1 cellular context compared by ENCODE assay signal in genomic region chr1:156627313-156627880, GRCh38.
TF ChIP-seq lines count a peak whose summit lies in the region.

No MANE protein-coding gene starts in this region.

TF ChIP-seq in K562, 482 proteins besides CTCF, POLR2A, EP300 and RAD21 (continues in another document):
- TF ChIP-seq DEAF1 (CRISPR knock-in tag; IDR thresholded peaks at IDR 0.05) (peak; percentile 17; the same call in 1 of the 2 replicates), NCOA2 (IDR thresholded peaks at IDR 0.05; ENCODE audit: partially characterized antibody in 2 of 2) (no peak), ETV5 (CRISPR knock-in tag; IDR thresholded peaks at IDR 0.05; ENCODE audit: low read depth) (no peak), CAMTA2 (CRISPR knock-in tag; conservative IDR thresholded peaks at IDR 0.05) (no peak), NELFE (IDR thresholded peaks at IDR 0.05; ENCODE audit: insufficient read depth, insufficient read length) (no peak), ZNF75A (CRISPR knock-in tag; IDR thresholded peaks at IDR 0.05) (no peak), ETS2 (tag; IDR thresholded peaks at IDR 0.05; ENCODE audit: borderline replicate concordance, poor library complexity, severe bottlenecking) (no peak), NCOA6 (IDR thresholded peaks at IDR 0.05) (no peak), ATF1 (CRISPR knock-in tag; IDR thresholded peaks at IDR 0.05) (no peak), ATF1 (tag; IDR thresholded peaks at IDR 0.05) (no peak), POLR2AphosphoS2 (IDR thresholded peaks at IDR 0.05; ENCODE audit: low read length) (no peak), ZNF133 (CRISPR knock-in tag; IDR thresholded peaks at IDR 0.05) (no peak), NFIC (IDR thresholded peaks at IDR 0.05) (no peak), RB1 (IDR thresholded peaks at IDR 0.05; ENCODE audit: low read depth) (peak; percentile 22; the same call in 1 of the 2 replicates), EHMT2 (IDR thresholded peaks at IDR 0.05) (peak; percentile 79; the same call in 1 of the 2 replicates), CREB5 (CRISPR knock-in tag; IDR thresholded peaks at IDR 0.05) (no peak), HNRNPUL1 (IDR thresholded peaks at IDR 0.05; ENCODE audit: low read length) (no peak), FUS (optimal IDR thresholded peaks at IDR 0.05; ENCODE audit: low read depth, low read length) (no peak), NFE2L1 (tag; IDR thresholded peaks at IDR 0.05; ENCODE audit: borderline replicate concordance, low read depth) (no peak), ZNF121 (CRISPR knock-in tag; conservative IDR thresholded peaks at IDR 0.05) (no peak), ZNF134 (CRISPR knock-in tag; conservative IDR thresholded peaks at IDR 0.05) (no peak), PREB (CRISPR knock-in tag; IDR thresholded peaks at IDR 0.05) (no peak), MYBL2 (IDR thresholded peaks at IDR 0.05; ENCODE audit: low read depth) (no peak), MYBL2 (CRISPR knock-in tag; IDR thresholded peaks at IDR 0.05; ENCODE audit: borderline replicate concordance) (no peak), NR2C1 (IDR thresholded peaks at IDR 0.05) (no peak), NR2C1 (tag; IDR thresholded peaks at IDR 0.05) (no peak), MYC (IDR thresholded peaks at IDR 0.05; ENCODE audit: low read depth, low read length) (peak; percentile 32; the same call in 1 of the 2 replicates), MYC (CRISPR knock-in tag; IDR thresholded peaks at IDR 0.05; ENCODE audit: borderline replicate concordance, low read depth) (no peak), UBTF (IDR thresholded peaks at IDR 0.05; ENCODE audit: borderline replicate concordance in 1 of 2, low read depth in 2 of 2, low read length in 2 of 2) (no peak)
- TF ChIP-seq, protein P1, sequence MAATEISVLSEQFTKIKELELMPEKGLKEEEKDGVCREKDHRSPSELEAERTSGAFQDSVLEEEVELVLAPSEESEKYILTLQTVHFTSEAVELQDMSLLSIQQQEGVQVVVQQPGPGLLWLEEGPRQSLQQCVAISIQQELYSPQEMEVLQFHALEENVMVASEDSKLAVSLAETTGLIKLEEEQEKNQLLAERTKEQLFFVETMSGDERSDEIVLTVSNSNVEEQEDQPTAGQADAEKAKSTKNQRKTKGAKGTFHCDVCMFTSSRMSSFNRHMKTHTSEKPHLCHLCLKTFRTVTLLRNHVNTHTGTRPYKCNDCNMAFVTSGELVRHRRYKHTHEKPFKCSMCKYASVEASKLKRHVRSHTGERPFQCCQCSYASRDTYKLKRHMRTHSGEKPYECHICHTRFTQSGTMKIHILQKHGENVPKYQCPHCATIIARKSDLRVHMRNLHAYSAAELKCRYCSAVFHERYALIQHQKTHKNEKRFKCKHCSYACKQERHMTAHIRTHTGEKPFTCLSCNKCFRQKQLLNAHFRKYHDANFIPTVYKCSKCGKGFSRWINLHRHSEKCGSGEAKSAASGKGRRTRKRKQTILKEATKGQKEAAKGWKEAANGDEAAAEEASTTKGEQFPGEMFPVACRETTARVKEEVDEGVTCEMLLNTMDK (IDR thresholded peaks at IDR 0.05; ENCODE audit: borderline replicate concordance, insufficient read depth, low read depth, low read length, poor library complexity, severe bottlenecking): peak; percentile 26
- TF ChIP-seq, protein P2, sequence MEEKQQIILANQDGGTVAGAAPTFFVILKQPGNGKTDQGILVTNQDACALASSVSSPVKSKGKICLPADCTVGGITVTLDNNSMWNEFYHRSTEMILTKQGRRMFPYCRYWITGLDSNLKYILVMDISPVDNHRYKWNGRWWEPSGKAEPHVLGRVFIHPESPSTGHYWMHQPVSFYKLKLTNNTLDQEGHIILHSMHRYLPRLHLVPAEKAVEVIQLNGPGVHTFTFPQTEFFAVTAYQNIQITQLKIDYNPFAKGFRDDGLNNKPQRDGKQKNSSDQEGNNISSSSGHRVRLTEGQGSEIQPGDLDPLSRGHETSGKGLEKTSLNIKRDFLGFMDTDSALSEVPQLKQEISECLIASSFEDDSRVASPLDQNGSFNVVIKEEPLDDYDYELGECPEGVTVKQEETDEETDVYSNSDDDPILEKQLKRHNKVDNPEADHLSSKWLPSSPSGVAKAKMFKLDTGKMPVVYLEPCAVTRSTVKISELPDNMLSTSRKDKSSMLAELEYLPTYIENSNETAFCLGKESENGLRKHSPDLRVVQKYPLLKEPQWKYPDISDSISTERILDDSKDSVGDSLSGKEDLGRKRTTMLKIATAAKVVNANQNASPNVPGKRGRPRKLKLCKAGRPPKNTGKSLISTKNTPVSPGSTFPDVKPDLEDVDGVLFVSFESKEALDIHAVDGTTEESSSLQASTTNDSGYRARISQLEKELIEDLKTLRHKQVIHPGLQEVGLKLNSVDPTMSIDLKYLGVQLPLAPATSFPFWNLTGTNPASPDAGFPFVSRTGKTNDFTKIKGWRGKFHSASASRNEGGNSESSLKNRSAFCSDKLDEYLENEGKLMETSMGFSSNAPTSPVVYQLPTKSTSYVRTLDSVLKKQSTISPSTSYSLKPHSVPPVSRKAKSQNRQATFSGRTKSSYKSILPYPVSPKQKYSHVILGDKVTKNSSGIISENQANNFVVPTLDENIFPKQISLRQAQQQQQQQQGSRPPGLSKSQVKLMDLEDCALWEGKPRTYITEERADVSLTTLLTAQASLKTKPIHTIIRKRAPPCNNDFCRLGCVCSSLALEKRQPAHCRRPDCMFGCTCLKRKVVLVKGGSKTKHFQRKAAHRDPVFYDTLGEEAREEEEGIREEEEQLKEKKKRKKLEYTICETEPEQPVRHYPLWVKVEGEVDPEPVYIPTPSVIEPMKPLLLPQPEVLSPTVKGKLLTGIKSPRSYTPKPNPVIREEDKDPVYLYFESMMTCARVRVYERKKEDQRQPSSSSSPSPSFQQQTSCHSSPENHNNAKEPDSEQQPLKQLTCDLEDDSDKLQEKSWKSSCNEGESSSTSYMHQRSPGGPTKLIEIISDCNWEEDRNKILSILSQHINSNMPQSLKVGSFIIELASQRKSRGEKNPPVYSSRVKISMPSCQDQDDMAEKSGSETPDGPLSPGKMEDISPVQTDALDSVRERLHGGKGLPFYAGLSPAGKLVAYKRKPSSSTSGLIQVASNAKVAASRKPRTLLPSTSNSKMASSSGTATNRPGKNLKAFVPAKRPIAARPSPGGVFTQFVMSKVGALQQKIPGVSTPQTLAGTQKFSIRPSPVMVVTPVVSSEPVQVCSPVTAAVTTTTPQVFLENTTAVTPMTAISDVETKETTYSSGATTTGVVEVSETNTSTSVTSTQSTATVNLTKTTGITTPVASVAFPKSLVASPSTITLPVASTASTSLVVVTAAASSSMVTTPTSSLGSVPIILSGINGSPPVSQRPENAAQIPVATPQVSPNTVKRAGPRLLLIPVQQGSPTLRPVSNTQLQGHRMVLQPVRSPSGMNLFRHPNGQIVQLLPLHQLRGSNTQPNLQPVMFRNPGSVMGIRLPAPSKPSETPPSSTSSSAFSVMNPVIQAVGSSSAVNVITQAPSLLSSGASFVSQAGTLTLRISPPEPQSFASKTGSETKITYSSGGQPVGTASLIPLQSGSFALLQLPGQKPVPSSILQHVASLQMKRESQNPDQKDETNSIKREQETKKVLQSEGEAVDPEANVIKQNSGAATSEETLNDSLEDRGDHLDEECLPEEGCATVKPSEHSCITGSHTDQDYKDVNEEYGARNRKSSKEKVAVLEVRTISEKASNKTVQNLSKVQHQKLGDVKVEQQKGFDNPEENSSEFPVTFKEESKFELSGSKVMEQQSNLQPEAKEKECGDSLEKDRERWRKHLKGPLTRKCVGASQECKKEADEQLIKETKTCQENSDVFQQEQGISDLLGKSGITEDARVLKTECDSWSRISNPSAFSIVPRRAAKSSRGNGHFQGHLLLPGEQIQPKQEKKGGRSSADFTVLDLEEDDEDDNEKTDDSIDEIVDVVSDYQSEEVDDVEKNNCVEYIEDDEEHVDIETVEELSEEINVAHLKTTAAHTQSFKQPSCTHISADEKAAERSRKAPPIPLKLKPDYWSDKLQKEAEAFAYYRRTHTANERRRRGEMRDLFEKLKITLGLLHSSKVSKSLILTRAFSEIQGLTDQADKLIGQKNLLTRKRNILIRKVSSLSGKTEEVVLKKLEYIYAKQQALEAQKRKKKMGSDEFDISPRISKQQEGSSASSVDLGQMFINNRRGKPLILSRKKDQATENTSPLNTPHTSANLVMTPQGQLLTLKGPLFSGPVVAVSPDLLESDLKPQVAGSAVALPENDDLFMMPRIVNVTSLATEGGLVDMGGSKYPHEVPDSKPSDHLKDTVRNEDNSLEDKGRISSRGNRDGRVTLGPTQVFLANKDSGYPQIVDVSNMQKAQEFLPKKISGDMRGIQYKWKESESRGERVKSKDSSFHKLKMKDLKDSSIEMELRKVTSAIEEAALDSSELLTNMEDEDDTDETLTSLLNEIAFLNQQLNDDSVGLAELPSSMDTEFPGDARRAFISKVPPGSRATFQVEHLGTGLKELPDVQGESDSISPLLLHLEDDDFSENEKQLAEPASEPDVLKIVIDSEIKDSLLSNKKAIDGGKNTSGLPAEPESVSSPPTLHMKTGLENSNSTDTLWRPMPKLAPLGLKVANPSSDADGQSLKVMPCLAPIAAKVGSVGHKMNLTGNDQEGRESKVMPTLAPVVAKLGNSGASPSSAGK (IDR thresholded peaks at IDR 0.05): no peak
- TF ChIP-seq, protein P3, sequence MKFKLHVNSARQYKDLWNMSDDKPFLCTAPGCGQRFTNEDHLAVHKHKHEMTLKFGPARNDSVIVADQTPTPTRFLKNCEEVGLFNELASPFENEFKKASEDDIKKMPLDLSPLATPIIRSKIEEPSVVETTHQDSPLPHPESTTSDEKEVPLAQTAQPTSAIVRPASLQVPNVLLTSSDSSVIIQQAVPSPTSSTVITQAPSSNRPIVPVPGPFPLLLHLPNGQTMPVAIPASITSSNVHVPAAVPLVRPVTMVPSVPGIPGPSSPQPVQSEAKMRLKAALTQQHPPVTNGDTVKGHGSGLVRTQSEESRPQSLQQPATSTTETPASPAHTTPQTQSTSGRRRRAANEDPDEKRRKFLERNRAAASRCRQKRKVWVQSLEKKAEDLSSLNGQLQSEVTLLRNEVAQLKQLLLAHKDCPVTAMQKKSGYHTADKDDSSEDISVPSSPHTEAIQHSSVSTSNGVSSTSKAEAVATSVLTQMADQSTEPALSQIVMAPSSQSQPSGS (CRISPR knock-in tag; IDR thresholded peaks at IDR 0.05): no peak
- TF ChIP-seq, protein P4, sequence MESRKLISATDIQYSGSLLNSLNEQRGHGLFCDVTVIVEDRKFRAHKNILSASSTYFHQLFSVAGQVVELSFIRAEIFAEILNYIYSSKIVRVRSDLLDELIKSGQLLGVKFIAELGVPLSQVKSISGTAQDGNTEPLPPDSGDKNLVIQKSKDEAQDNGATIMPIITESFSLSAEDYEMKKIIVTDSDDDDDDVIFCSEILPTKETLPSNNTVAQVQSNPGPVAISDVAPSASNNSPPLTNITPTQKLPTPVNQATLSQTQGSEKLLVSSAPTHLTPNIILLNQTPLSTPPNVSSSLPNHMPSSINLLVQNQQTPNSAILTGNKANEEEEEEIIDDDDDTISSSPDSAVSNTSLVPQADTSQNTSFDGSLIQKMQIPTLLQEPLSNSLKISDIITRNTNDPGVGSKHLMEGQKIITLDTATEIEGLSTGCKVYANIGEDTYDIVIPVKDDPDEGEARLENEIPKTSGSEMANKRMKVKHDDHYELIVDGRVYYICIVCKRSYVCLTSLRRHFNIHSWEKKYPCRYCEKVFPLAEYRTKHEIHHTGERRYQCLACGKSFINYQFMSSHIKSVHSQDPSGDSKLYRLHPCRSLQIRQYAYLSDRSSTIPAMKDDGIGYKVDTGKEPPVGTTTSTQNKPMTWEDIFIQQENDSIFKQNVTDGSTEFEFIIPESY (CRISPR knock-in tag; IDR thresholded peaks at IDR 0.05): peak; percentile 40; the same call in 1 of the 2 replicates
